Comparison of ENCODE assay signal across 2 cellular contexts in the genomic region with DNA sequence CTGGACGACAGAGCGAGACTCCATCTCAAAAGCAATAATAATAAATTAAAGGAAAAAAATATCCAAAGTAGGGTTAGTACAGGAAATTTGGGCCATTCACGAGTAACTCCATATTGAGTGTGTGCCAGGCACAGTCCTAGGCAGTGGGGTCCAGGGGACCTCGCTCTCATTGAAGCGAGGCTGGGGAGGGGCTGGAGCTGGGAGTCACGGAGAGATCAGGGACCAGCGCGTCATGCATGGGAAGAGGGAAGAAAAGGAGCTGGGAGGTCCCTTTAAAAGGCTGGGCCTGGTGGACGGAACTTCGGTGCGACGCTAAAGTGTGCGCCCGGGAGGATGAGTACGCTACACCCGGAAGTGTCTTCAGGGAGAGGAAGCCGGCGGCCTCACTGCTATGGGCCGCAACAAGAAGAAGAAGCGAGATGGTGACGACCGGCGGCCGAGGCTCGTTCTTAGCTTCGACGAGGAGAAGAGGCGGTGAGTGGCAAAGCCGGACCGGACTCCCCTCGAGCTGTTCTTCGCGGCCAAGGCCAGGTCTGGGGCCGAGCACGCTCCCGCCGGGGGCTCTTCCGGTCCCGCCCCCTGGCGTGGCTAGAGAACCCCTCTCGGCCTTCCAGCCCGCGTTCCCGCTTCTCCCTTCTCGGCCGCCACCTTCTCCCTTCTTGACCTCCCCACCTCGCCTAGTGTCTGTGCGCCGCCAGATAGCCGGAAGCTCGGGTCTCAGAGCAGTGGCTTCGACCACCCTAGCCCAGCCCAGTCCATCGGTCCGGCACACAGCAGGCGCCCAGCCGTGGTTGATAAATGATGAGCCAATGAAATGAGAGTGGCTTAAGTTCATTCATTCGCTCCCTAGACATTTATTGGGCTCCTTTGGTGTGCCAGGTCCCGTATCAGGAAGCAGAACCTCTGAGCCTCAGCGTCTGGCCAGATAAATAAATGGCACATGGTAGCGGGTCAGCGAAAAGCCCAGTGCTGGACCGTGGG.
A peak's percentile ranks its signal among the peaks of the same experiment; 100 is the strongest.
TF ChIP-seq lines count a peak whose summit lies in the region.

A gene with protein sequence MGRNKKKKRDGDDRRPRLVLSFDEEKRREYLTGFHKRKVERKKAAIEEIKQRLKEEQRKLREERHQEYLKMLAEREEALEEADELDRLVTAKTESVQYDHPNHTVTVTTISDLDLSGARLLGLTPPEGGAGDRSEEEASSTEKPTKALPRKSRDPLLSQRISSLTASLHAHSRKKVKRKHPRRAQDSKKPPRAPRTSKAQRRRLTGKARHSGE (plus strand): TSS at position 342 of the 981 bp plus-strand sequence. CDS start 50 bp downstream, at position 392.

TF ChIP-seq in IMR-90, 13 proteins besides CTCF, POLR2A, EP300 and RAD21:
- TF ChIP-seq, protein P1, sequence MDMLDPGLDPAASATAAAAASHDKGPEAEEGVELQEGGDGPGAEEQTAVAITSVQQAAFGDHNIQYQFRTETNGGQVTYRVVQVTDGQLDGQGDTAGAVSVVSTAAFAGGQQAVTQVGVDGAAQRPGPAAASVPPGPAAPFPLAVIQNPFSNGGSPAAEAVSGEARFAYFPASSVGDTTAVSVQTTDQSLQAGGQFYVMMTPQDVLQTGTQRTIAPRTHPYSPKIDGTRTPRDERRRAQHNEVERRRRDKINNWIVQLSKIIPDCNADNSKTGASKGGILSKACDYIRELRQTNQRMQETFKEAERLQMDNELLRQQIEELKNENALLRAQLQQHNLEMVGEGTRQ (IDR thresholded peaks at IDR 0.05; ENCODE audit: low read depth, low read length): no peak
- TF ChIP-seq NFE2L2 (IDR thresholded peaks at IDR 0.05; ENCODE audit: low read depth, low read length) (no peak), MAZ (IDR thresholded peaks at IDR 0.05; ENCODE audit: borderline replicate concordance, low read depth, low read length) (peak; percentile 78; the same call in 1 of the 2 replicates), SMC3 (IDR thresholded peaks at IDR 0.05; ENCODE audit: low read depth, low read length) (no peak), BHLHE40 (IDR thresholded peaks at IDR 0.05; ENCODE audit: low read depth, low read length) (no peak), MXI1 (IDR thresholded peaks at IDR 0.05; ENCODE audit: borderline replicate concordance, low read depth, low read length) (peak; percentile 90), RCOR1 (IDR thresholded peaks at IDR 0.05; ENCODE audit: insufficient replicate concordance, low read length) (no peak), RFX5 (IDR thresholded peaks at IDR 0.05; ENCODE audit: low read depth, low read length) (no peak)
- TF ChIP-seq, protein P2, sequence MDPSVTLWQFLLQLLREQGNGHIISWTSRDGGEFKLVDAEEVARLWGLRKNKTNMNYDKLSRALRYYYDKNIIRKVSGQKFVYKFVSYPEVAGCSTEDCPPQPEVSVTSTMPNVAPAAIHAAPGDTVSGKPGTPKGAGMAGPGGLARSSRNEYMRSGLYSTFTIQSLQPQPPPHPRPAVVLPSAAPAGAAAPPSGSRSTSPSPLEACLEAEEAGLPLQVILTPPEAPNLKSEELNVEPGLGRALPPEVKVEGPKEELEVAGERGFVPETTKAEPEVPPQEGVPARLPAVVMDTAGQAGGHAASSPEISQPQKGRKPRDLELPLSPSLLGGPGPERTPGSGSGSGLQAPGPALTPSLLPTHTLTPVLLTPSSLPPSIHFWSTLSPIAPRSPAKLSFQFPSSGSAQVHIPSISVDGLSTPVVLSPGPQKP (IDR thresholded peaks at IDR 0.05; ENCODE audit: borderline replicate concordance, low read depth, low read length): 0 out of 2 replicates have a peak, but pooled peaks have one; percentile 5
TF ChIP-seq in IMR-90: peak in this region for 3.

TF ChIP-seq in PFSK-1, 5 proteins besides CTCF, POLR2A, EP300 and RAD21:
- TF ChIP-seq, protein P3, sequence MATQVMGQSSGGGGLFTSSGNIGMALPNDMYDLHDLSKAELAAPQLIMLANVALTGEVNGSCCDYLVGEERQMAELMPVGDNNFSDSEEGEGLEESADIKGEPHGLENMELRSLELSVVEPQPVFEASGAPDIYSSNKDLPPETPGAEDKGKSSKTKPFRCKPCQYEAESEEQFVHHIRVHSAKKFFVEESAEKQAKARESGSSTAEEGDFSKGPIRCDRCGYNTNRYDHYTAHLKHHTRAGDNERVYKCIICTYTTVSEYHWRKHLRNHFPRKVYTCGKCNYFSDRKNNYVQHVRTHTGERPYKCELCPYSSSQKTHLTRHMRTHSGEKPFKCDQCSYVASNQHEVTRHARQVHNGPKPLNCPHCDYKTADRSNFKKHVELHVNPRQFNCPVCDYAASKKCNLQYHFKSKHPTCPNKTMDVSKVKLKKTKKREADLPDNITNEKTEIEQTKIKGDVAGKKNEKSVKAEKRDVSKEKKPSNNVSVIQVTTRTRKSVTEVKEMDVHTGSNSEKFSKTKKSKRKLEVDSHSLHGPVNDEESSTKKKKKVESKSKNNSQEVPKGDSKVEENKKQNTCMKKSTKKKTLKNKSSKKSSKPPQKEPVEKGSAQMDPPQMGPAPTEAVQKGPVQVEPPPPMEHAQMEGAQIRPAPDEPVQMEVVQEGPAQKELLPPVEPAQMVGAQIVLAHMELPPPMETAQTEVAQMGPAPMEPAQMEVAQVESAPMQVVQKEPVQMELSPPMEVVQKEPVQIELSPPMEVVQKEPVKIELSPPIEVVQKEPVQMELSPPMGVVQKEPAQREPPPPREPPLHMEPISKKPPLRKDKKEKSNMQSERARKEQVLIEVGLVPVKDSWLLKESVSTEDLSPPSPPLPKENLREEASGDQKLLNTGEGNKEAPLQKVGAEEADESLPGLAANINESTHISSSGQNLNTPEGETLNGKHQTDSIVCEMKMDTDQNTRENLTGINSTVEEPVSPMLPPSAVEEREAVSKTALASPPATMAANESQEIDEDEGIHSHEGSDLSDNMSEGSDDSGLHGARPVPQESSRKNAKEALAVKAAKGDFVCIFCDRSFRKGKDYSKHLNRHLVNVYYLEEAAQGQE (IDR thresholded peaks at IDR 0.05; ENCODE audit: insufficient read depth in 1 of 2, low read depth in 2 of 2, low read length in 2 of 2): no peak
- TF ChIP-seq TAF1 (IDR thresholded peaks at IDR 0.05; ENCODE audit: borderline replicate concordance, insufficient read depth, low read length) (0 out of 2 replicates have a peak, but pooled peaks have one; percentile 48), FOXP2 (optimal IDR thresholded peaks at IDR 0.05; ENCODE audit: borderline replicate concordance, extremely low read depth, extremely low read length, insufficient read depth) (no peak), SIN3A (IDR thresholded peaks at IDR 0.05; ENCODE audit: borderline replicate concordance, insufficient read depth, low read length) (no peak), POLR2AphosphoS5 (IDR thresholded peaks at IDR 0.05; ENCODE audit: low read depth, low read length) (peak; percentile 65; the same call in 1 of the 2 replicates)
